1 cellular context compared by ENCODE assay signal in genomic region chr2:47336259-47337238, GRCh38.
TF ChIP-seq lines count a peak whose summit lies in the region.

No MANE protein-coding gene starts in this region.

TF ChIP-seq in GM12878, 131 proteins besides CTCF, POLR2A, EP300 and RAD21 (continued from another document and continues in another):
- TF ChIP-seq E4F1 (IDR thresholded peaks at IDR 0.05; ENCODE audit: borderline replicate concordance, partially characterized antibody) (no peak), MTA2 (IDR thresholded peaks at IDR 0.05; ENCODE audit: low read depth) (peak; percentile 66), JUNB (IDR thresholded peaks at IDR 0.05) (no peak), BCL3 (IDR thresholded peaks at IDR 0.05; ENCODE audit: borderline replicate concordance, insufficient read depth, low read depth, low read length, poor library complexity, severe bottlenecking) (no peak), SRF (IDR thresholded peaks at IDR 0.05; ENCODE audit: low read depth in 2 of 2, low read length in 2 of 2) (peak in 1 of 2 experiments; percentile 29; a peak in 1 of 4 replicates), PKNOX1 (IDR thresholded peaks at IDR 0.05) (no peak; the same call in 1 of the 2 replicates), DPF2 (IDR thresholded peaks at IDR 0.05) (peak; percentile 71; the same call in 1 of the 2 replicates), ZNF274 (IDR thresholded peaks at IDR 0.05; ENCODE audit: insufficient read depth, insufficient read length) (no peak), NKRF (conservative IDR thresholded peaks at IDR 0.05) (no peak), SPI1 (IDR thresholded peaks at IDR 0.05; ENCODE audit: borderline replicate concordance, insufficient read depth, low read depth, low read length) (peak; percentile 98), ZNF384 (IDR thresholded peaks at IDR 0.05; ENCODE audit: borderline replicate concordance, low read depth, low read length) (peak; percentile 64), IKZF1 (conservative IDR thresholded peaks at IDR 0.05) (peak; percentile 86), ZSCAN29 (IDR thresholded peaks at IDR 0.05) (no peak; the same call in 1 of the 2 replicates), CREM (IDR thresholded peaks at IDR 0.05; ENCODE audit: low read depth) (no peak), KAT2A (conservative IDR thresholded peaks at IDR 0.05; ENCODE audit: control insufficient read depth, low read depth, low read length) (no peak), RAD51 (IDR thresholded peaks at IDR 0.05) (no peak), BCL11A (IDR thresholded peaks at IDR 0.05; ENCODE audit: low read depth, low read length) (no peak), RBBP5 (conservative IDR thresholded peaks at IDR 0.05) (no peak), NFYA (IDR thresholded peaks at IDR 0.05; ENCODE audit: borderline replicate concordance, low read depth, low read length) (no peak), RELB (IDR thresholded peaks at IDR 0.05; ENCODE audit: low read depth) (peak; percentile 70), KDM1A (IDR thresholded peaks at IDR 0.05; ENCODE audit: borderline replicate concordance) (no peak), ZNF687 (IDR thresholded peaks at IDR 0.05) (no peak), ZBTB33 (IDR thresholded peaks at IDR 0.05) (no peak), STAT1 (conservative IDR thresholded peaks at IDR 0.05) (no peak), PAX8 (IDR thresholded peaks at IDR 0.05) (no peak), RFX5 (IDR thresholded peaks at IDR 0.05; ENCODE audit: low read depth, low read length) (no peak), ZZZ3 (IDR thresholded peaks at IDR 0.05; ENCODE audit: control insufficient read depth, insufficient read length, low read depth) (no peak), NBN (IDR thresholded peaks at IDR 0.05) (no peak), CBFB (IDR thresholded peaks at IDR 0.05; ENCODE audit: low read depth) (no peak), JUND (IDR thresholded peaks at IDR 0.05; ENCODE audit: low read depth, low read length) (0 out of 2 replicates have a peak, but pooled peaks have one; percentile 19), CUX1 (IDR thresholded peaks at IDR 0.05; ENCODE audit: insufficient replicate concordance, low read depth, low read length) (no peak), ZBTB4 (CRISPR knock-in tag; IDR thresholded peaks at IDR 0.05) (no peak), ESRRA (IDR thresholded peaks at IDR 0.05; ENCODE audit: low read length) (no peak), BMI1 (IDR thresholded peaks at IDR 0.05; ENCODE audit: borderline replicate concordance) (peak; percentile 37; the same call in 1 of the 2 replicates)
